Comparison of ENCODE assay signal across 15 cellular contexts in the genomic region with DNA sequence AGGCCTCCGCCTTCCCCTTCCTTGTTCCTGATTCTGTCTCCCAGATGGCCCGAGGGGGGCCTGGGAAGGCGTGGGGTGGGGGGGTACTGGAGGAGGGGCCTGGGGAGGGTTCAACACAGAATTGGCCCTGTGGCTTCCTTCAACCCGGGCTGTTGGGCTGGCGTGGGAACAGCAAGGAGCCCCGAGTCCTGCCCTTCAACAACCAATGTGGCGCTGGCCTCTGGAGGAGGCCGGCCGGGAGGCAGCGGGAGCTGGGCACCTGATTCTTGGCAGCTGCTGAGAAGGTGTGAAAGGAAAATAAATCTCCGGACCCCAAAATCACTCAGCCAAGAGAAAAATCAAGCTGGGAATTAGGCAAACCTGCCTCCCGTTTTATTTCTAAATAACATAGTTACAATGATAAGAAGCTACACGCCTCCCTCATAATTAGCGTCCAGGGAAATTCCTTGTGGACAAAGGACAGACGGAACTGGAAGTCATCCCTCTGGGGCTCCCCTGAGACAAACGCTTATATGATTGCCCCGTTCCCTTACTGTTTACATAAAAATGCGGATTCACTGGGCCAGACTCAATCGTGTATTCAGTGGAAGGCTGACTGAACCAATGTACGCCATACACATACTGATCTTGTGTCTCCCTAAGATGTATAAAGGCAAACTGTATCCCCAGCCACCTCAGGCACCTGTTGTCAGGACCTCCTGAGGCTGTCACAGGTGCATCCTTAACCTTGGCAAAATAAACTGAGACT. TPM values are rescaled to one million over a fixed set of nuclear protein-coding genes. Genes with fewer than 3 reads are reported as not detected.
DNase-seq lines count a peak whose midpoint lies in the region; ATAC-seq, FAIRE-seq and TF ChIP-seq lines count a peak whose summit lies in the region.
"Had no signal": no experiment of that assay in that cellular context is flagged by ENCODE, and none has a peak within 500 bp of the region (broad histone marks: within the 10 kb centered on the region; RNA-seq: fewer than 3 reads in every experiment).

No MANE protein-coding gene starts in this region.

- CTCF ChIA-PET in activated CD4-positive, alpha-beta T cell treated with anti-CD3 and anti-CD28 coated beads for 36 hours (lab: Charles Lee): interaction anchor here (0.9 to 5.1 kb wide), 6 partner anchors 31 to 395 kb away, joined by 3 to 22 read pairs (median 5); partner anchors contain the start of genes GALNS and TRAPPC2L
- CTCF ChIA-PET in IMR-90 (lab: Yijun Ruan, JAX): no interaction called here

- peaks cover 2% of the 10 kb centered on the region for H3K9me1 ChIP-seq in IMR-90 (ENCODE audit: insufficient read depth, low read length)

- H4K91ac ChIP-seq in IMR-90 (ENCODE audit: insufficient read depth, low read depth, low read length): no peak overlapping the region

- peaks cover 17% of the 10 kb centered on the region for H3K4me1 Mint-ChIP-seq in activated CD4-positive, alpha-beta T cell treated with anti-CD3 and anti-CD28 coated beads for 36 hours
- H3K4me1 Mint-ChIP-seq in astrocyte (ENCODE audit: low read depth, unreplicated experiment) (peaks cover 2% of the 10 kb centered on the region), progenitor cell of endocrine pancreas (ENCODE audit: low read depth) (peaks cover 4% of the 10 kb centered on the region)

- H3K36me3 ChIP-seq in IMR-90 (ENCODE audit: control insufficient read depth, insufficient read depth, low read length): peaks cover 9% of the 10 kb centered on the region
- peaks cover 3% of the 10 kb centered on the region for H3K36me3 ChIP-seq in astrocyte (ENCODE audit: insufficient read depth, low read length)

- BruUV-seq in IMR-90 (replicated peaks; lab: Mats Ljungman, UMichigan): no TSS peak

- no peaks in the 10 kb centered on the region for H3K27me3 Mint-ChIP-seq in activated CD4-positive, alpha-beta T cell treated with anti-CD3 and anti-CD28 coated beads for 36 hours
- H3K27me3 Mint-ChIP-seq in astrocyte (ENCODE audit: low read depth, unreplicated experiment) (no peaks in the 10 kb centered on the region), progenitor cell of endocrine pancreas (no peaks in the 10 kb centered on the region)

- H3K27ac ChIP-seq in IMR-90 (ENCODE audit: insufficient read depth, low read length) (no peak overlapping the region; the same call in 1 of the 2 replicates), astrocyte (ENCODE audit: low read depth, low read length) (no peak overlapping the region)

- no peak overlapping the region for H2AFZ ChIP-seq in IMR-90 (replicated peaks; ENCODE audit: low read length, poor library complexity)
- no peak overlapping the region for H2AFZ ChIP-seq in astrocyte (ENCODE audit: low read depth, low read length)

- H3K4me2 ChIP-seq in IMR-90 (ENCODE audit: low read depth, low read length) (no peak overlapping the region), astrocyte (ENCODE audit: low read length) (no peak overlapping the region)

- no peak overlapping the region for H4K5ac ChIP-seq in IMR-90 (ENCODE audit: low read depth, low read length)

- H2BK15ac ChIP-seq in IMR-90 (ENCODE audit: low read depth, low read length): no peak overlapping the region

- POLR2A ChIA-PET in activated CD4-positive, alpha-beta T cell treated with anti-CD3 and anti-CD28 coated beads for 36 hours (lab: Charles Lee): interaction anchor here (0.8 to 1.1 kb wide), 2 partner anchors 43 to 111 kb away, joined by 3 to 4 read pairs; no protein-coding TSS in a partner anchor
- POLR2A ChIA-PET in IMR-90 (lab: Charles Lee; ENCODE audit: unreplicated experiment): no interaction called here

- H3K4me1 ChIP-seq in IMR-90 (ENCODE audit: control insufficient read depth, insufficient read depth, low read length) (peaks cover 21% of the 10 kb centered on the region), astrocyte (ENCODE audit: insufficient read depth, low read length) (peaks cover 19% of the 10 kb centered on the region)

- peak overlapping the region; percentile 85 for H2AK5ac ChIP-seq in IMR-90 (ENCODE audit: low read depth, low read length)

- H3K9ac ChIP-seq in IMR-90 (ENCODE audit: low read depth, low read length): no peak overlapping the region
- no peak overlapping the region for H3K9ac ChIP-seq in astrocyte (ENCODE audit: low read length)

- WGBS in IMR-90 (ENCODE audit: extremely low coverage in 2 of 2, insufficient read length in 1 of 2), 2 experiments: 82% methylated on average over 6 of the region's 20 CpGs; no CpG with 5 or more reads in 1 of the 2 experiments

- peaks cover 4 to 26% of the 10 kb centered on the region in 2 experiments; a peak in 2 of 4 replicates for H3K79me1 ChIP-seq in IMR-90 (ENCODE audit: low read depth in 1 of 2, low read length in 2 of 2)

- H4K20me1 ChIP-seq in IMR-90 (ENCODE audit: insufficient read depth, low read length) (peaks cover 23% of the 10 kb centered on the region), astrocyte (ENCODE audit: insufficient read depth, low read length) (peaks cover 23% of the 10 kb centered on the region)

- TF ChIP-seq RAD21 in IMR-90 (IDR thresholded peaks at IDR 0.05; ENCODE audit: low read length): no peak

- H3K4me3 ChIP-seq in IMR-90 (ENCODE audit: insufficient read depth, low read depth, low read length): no peak overlapping the region
- no peak overlapping the region for H3K4me3 ChIP-seq in astrocyte (ENCODE audit: insufficient read depth, low read depth, low read length)

- H4K8ac ChIP-seq in IMR-90 (ENCODE audit: low read depth in 2 of 2, low read length in 2 of 2): peak overlapping the region in 1 of 2 experiments; percentile 29; a peak in 1 of 4 replicates

- no peaks in the 10 kb centered on the region for H3K27me3 ChIP-seq in IMR-90 (ENCODE audit: control insufficient read depth, insufficient read depth, low read length)
- H3K27me3 ChIP-seq in astrocyte (ENCODE audit: insufficient read depth, low read length): no peaks in the 10 kb centered on the region

- peak overlapping the region; percentile 16 for H3K4me3 Mint-ChIP-seq in activated CD4-positive, alpha-beta T cell treated with anti-CD3 and anti-CD28 coated beads for 36 hours
- no peak overlapping the region for H3K4me3 Mint-ChIP-seq in astrocyte (ENCODE audit: unreplicated experiment)
- peak overlapping the region; percentile 34 for H3K4me3 Mint-ChIP-seq in progenitor cell of endocrine pancreas (ENCODE audit: low read depth)

- no peak overlapping the region for H2BK20ac ChIP-seq in IMR-90 (ENCODE audit: low read depth, low read length)

- peaks cover 27% of the 10 kb centered on the region for H3K79me2 ChIP-seq in astrocyte (ENCODE audit: insufficient read depth, low read length)

- no peaks in the 10 kb centered on the region for H3K9me3 Mint-ChIP-seq in activated CD4-positive, alpha-beta T cell treated with anti-CD3 and anti-CD28 coated beads for 36 hours (ENCODE audit: low read depth)
- H3K9me3 Mint-ChIP-seq in astrocyte (ENCODE audit: unreplicated experiment): no peaks in the 10 kb centered on the region
- H3K9me3 Mint-ChIP-seq in progenitor cell of endocrine pancreas (ENCODE audit: low read depth): no peaks in the 10 kb centered on the region

- dilution Hi-C loops in IMR-90 (cut with HindIII; ENCODE audit: low sequenced_read_pairs, unreplicated experiment): no loop called here

- no peak overlapping the region for H3K56ac ChIP-seq in IMR-90 (ENCODE audit: extremely low read depth, insufficient read depth, low read length)

- H3K36me3 Mint-ChIP-seq in activated CD4-positive, alpha-beta T cell treated with anti-CD3 and anti-CD28 coated beads for 36 hours (ENCODE audit: low read depth): peaks cover 25% of the 10 kb centered on the region
- H3K36me3 Mint-ChIP-seq in astrocyte (ENCODE audit: low read depth, unreplicated experiment): peaks cover 3% of the 10 kb centered on the region
- H3K36me3 Mint-ChIP-seq in progenitor cell of endocrine pancreas (ENCODE audit: insufficient read depth): no peaks in the 10 kb centered on the region

- no peak for TF ChIP-seq CTCF in IMR-90 (conservative IDR thresholded peaks at IDR 0.05; ENCODE audit: low read depth, low read length)
- no peak for TF ChIP-seq CTCF in astrocyte (IDR thresholded peaks at IDR 0.05; ENCODE audit: insufficient read depth, low read depth, low read length)
- no peak for TF ChIP-seq CTCF in progenitor cell of endocrine pancreas (IDR thresholded peaks at IDR 0.05; ENCODE audit: unreplicated experiment)

- H3K9me3 ChIP-seq in IMR-90 (ENCODE audit: control insufficient read depth, insufficient read depth, low read length) (no peaks in the 10 kb centered on the region), astrocyte (ENCODE audit: insufficient read depth, low read depth, low read length) (no peaks in the 10 kb centered on the region)

- in situ Hi-C loops in IMR-90 (cut with MboI; ENCODE audit: low sequenced_read_pairs): no loop called here

- H2AK9ac ChIP-seq in IMR-90 (replicated peaks; ENCODE audit: low read depth, low read length, poor library complexity): peak overlapping the region; percentile 85

- DNase-seq in activated CD4-positive, alpha-beta T cell treated with anti-CD3 and anti-CD28 coated beads for 36 hours: no peak
- DNase-seq in activated CD4-positive, alpha-beta T cell treated with anti-CD3 and anti-CD28 coated beads, Interleukin-2, amount 50 U/mL, for 48 hours: no peak
- DNase-seq in IMR-90 (no peak), astrocyte (ENCODE audit: low read depth) (no peak), progenitor cell of endocrine pancreas (ENCODE audit: low spot score, unreplicated experiment) (no peak), DMS79 treated with DMSO at 0.1 percent for 48 hours (lab: John Stamatoyannopoulos, UW) (no peak), SK-N-DZ (ENCODE audit: low spot score) (no peak), NOMO-1 (lab: John Stamatoyannopoulos, UW; ENCODE audit: unreplicated experiment in 2 of 2) (no peak)
- DNase-seq: activated CD4-positive, alpha-beta T cell treated with anti-CD3 and anti-CD28 coated beads for 1 hour; activated effector memory CD4-positive, alpha-beta T cell treated with Interleukin-2 at 50 U/mL for 16 hours; DMS 273 treated with DMSO at 0.1 percent for 48 hours; GOT3; NCI-H2029 treated with DMSO at 0.1 percent for 48 hours; NCI-H774; RPMI8226 had no signal

- H3K4ac ChIP-seq in IMR-90 (ENCODE audit: low read depth, low read length): peak overlapping the region; percentile 40; the same call in 1 of the 2 replicates

- H3K18ac ChIP-seq in IMR-90 (ENCODE audit: low read depth, low read length): no peak overlapping the region

- no peak for ATAC-seq in activated CD4-positive, alpha-beta T cell treated with anti-CD3 and anti-CD28 coated beads for 36 hours
- ATAC-seq in IMR-90 (ENCODE audit: low read depth): no peak

- no peak for FAIRE-seq in astrocyte (lab: Jason Lieb, UNC)

- no peak overlapping the region for H3K23ac ChIP-seq in IMR-90 (ENCODE audit: low read depth, low read length)

- no peak overlapping the region; the same call in 1 of the 2 replicates for H3K14ac ChIP-seq in IMR-90 (replicated peaks; ENCODE audit: low read depth, low read length)

- H2BK120ac ChIP-seq in IMR-90 (ENCODE audit: low read depth, low read length): no peak overlapping the region

- H3K27ac Mint-ChIP-seq in activated CD4-positive, alpha-beta T cell treated with anti-CD3 and anti-CD28 coated beads for 36 hours: peak overlapping the region; percentile 2
- H3K27ac Mint-ChIP-seq in astrocyte (ENCODE audit: unreplicated experiment) (peak overlapping the region; percentile 47), progenitor cell of endocrine pancreas (no peak overlapping the region)

- H2BK5ac ChIP-seq in IMR-90 (ENCODE audit: low read depth, low read length, poor library complexity, severe bottlenecking): no peak overlapping the region

- intact Hi-C loops in activated CD4-positive, alpha-beta T cell treated with anti-CD3 and anti-CD28 coated beads for 36 hours (cut with DNase I, micrococcal nuclease): loop anchor here (2.0 to 5.0 kb wide), 3 partner anchors 43 to 304 kb away; partner anchors contain the start of genes GALNS (in 1 of the 2) and TRAPPC2L (in 1 of the 2)
- intact Hi-C loops in IMR-90 (cut with micrococcal nuclease): loop anchor here (2.0 to 5.0 kb wide), 2 partner anchors 353 to 404 kb away; partner anchors contain the start of gene ZNF778

- TF ChIP-seq POLR2A in IMR-90 (IDR thresholded peaks at IDR 0.05; ENCODE audit: low read depth, low read length): no peak

RNA-seq across cellular contexts. Expression of gene APRT, which starts 1.8 kb away (rescaled TPM):
- 100 to 1,000 TPM; 105 to 179 TPM for total RNA-seq in activated CD4-positive, alpha-beta T cell treated with anti-CD3 and anti-CD28 coated beads for 36 hours
- total RNA-seq in IMR-90 (2012; rRNA removed): 40.5 and 41.7 TPM in 2 replicates
- 157 and 209 TPM in 2 replicates for polyA plus RNA-seq in IMR-90 (2012; rRNA removed)
- polyA plus RNA-seq in IMR-90 (2012; cell fraction: cytosol; rRNA removed): 109 and 184 TPM in 2 replicates
- 87.9 and 240 TPM in 2 replicates for polyA plus RNA-seq in IMR-90 (2012; cell fraction: nucleus; rRNA removed; ENCODE audit: low replicate concordance)
- total RNA-seq in astrocyte: 132 and 143 TPM in 2 replicates
- total RNA-seq in progenitor cell of endocrine pancreas: 100 and 115 TPM in 2 replicates
- 144 and 169 TPM in 2 replicates for polyA plus RNA-seq in SK-N-DZ (2014; cell fraction: cytosol; rRNA removed)
- polyA plus RNA-seq in SK-N-DZ (2014; cell fraction: nucleus; rRNA removed): 148 and 171 TPM in 2 replicates

RNA-seq across cellular contexts. Expression of gene CDT1, which starts 10.0 kb away (rescaled TPM):
- total RNA-seq in activated CD4-positive, alpha-beta T cell treated with anti-CD3 and anti-CD28 coated beads for 36 hours: 100 to 1,000 TPM; 136 to 182 TPM
- total RNA-seq in IMR-90 (2012; rRNA removed) (3.2 and 4.7 TPM in 2 replicates), astrocyte (3.7 and 4.7 TPM in 2 replicates), progenitor cell of endocrine pancreas (22.8 and 25.3 TPM in 2 replicates)
- polyA plus RNA-seq in IMR-90 (2012; rRNA removed): 11.8 and 13.2 TPM in 2 replicates
- 6.8 and 10.7 TPM in 2 replicates for polyA plus RNA-seq in IMR-90 (2012; cell fraction: cytosol; rRNA removed)
- 4.7 and 22.2 TPM in 2 replicates for polyA plus RNA-seq in IMR-90 (2012; cell fraction: nucleus; rRNA removed; ENCODE audit: low replicate concordance)
- 77.2 and 112 TPM in 2 replicates for polyA plus RNA-seq in SK-N-DZ (2014; cell fraction: cytosol; rRNA removed)
- 39.4 and 47.6 TPM in 2 replicates for polyA plus RNA-seq in SK-N-DZ (2014; cell fraction: nucleus; rRNA removed)

RNA-seq across cellular contexts. Expression of gene PIEZO1, which starts 28.6 kb away (rescaled TPM):
- total RNA-seq in activated CD4-positive, alpha-beta T cell treated with anti-CD3 and anti-CD28 coated beads for 36 hours: 100 to 1,000 TPM; 105 to 126 TPM
- total RNA-seq in IMR-90 (2012; rRNA removed): 36.2 and 48.6 TPM in 2 replicates
- 372 and 392 TPM in 2 replicates for polyA plus RNA-seq in IMR-90 (2012; rRNA removed)
- 218 and 326 TPM in 2 replicates for polyA plus RNA-seq in IMR-90 (2012; cell fraction: cytosol; rRNA removed)
- polyA plus RNA-seq in IMR-90 (2012; cell fraction: nucleus; rRNA removed; ENCODE audit: low replicate concordance): 957 and 2,926 TPM in 2 replicates
- 239 and 247 TPM in 2 replicates for total RNA-seq in astrocyte
- 37.7 and 44.7 TPM in 2 replicates for total RNA-seq in progenitor cell of endocrine pancreas
- polyA plus RNA-seq in SK-N-DZ (2014; cell fraction: cytosol; rRNA removed): 37.9 and 52.7 TPM in 2 replicates
- 213 and 283 TPM in 2 replicates for polyA plus RNA-seq in SK-N-DZ (2014; cell fraction: nucleus; rRNA removed)

RNA-seq across cellular contexts. Expression of gene GALNS, which starts 43.2 kb away (rescaled TPM):
- 10 to 100 TPM; 20.1 TPM for total RNA-seq in activated CD4-positive, alpha-beta T cell treated with anti-CD3 and anti-CD28 coated beads for 36 hours
- 7.2 TPM in 2 replicates for total RNA-seq in IMR-90 (2012; rRNA removed)
- polyA plus RNA-seq in IMR-90 (2012; rRNA removed): 30.2 and 32.5 TPM in 2 replicates
- 28.6 and 42.1 TPM in 2 replicates for polyA plus RNA-seq in IMR-90 (2012; cell fraction: cytosol; rRNA removed)
- 24.8 and 44.6 TPM in 2 replicates for polyA plus RNA-seq in IMR-90 (2012; cell fraction: nucleus; rRNA removed; ENCODE audit: low replicate concordance)
- total RNA-seq in astrocyte: 31.1 and 31.7 TPM in 2 replicates
- total RNA-seq in progenitor cell of endocrine pancreas: 32.7 and 34.6 TPM in 2 replicates
- polyA plus RNA-seq in SK-N-DZ (2014; cell fraction: cytosol; rRNA removed): 12.5 and 12.6 TPM in 2 replicates
- 24.2 and 25.6 TPM in 2 replicates for polyA plus RNA-seq in SK-N-DZ (2014; cell fraction: nucleus; rRNA removed)

RNA-seq across cellular contexts. Expression of gene TRAPPC2L, which starts 43.4 kb away (rescaled TPM):
- 10 to 100 TPM; 43.3 to 50.7 TPM for total RNA-seq in activated CD4-positive, alpha-beta T cell treated with anti-CD3 and anti-CD28 coated beads for 36 hours
- 84.2 and 102 TPM in 2 replicates for total RNA-seq in IMR-90 (2012; rRNA removed)
- polyA plus RNA-seq in IMR-90 (2012; rRNA removed): 109 and 112 TPM in 2 replicates
- polyA plus RNA-seq in IMR-90 (2012; cell fraction: cytosol; rRNA removed): 69.3 and 87.7 TPM in 2 replicates
- 45.7 and 54.3 TPM in 2 replicates for polyA plus RNA-seq in IMR-90 (2012; cell fraction: nucleus; rRNA removed; ENCODE audit: low replicate concordance)
- total RNA-seq in astrocyte: 59.1 and 63.0 TPM in 2 replicates
- 74.9 and 86.2 TPM in 2 replicates for total RNA-seq in progenitor cell of endocrine pancreas
- polyA plus RNA-seq in SK-N-DZ (2014; cell fraction: cytosol; rRNA removed): 73.5 and 79.4 TPM in 2 replicates
- polyA plus RNA-seq in SK-N-DZ (2014; cell fraction: nucleus; rRNA removed): 69.1 and 79.2 TPM in 2 replicates
